12 cellular contexts compared by ENCODE assay signal in the genomic region with DNA sequence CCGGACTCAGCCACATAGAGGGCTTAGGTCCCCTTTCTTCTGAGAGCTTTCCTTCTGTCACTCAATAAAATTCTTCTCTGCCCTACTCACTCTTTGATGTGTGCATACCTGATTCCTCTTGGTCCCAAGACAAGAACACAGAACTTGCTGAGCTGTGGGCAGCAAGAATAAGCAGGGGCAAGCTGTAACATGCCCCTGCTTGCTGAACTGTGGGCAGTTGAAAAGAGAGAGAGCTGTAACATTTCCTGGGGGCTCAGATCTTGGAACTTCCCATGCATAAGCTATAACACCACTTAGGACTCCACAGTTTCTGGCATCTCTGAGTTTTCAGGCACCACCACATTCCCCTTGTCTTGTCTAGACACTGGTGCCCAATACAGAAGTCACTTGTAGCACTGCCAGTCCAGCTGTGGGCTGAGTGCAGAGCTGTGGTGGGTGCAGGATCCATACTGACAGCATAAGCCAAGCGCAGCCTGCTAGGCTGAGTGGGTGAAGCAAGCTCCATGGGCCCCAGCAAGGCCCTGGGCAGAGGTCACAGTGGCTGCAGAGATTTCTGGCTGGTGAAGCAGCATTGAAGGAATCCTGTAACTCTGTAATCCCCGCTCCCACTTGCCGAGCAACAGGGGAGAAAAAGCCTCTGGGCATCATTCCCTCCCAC.
"Had no signal": no experiment of that assay in that cellular context is flagged by ENCODE, and none has a peak within 500 bp of the region (broad histone marks: within the 10 kb centered on the region; RNA-seq: fewer than 3 reads in every experiment).

No MANE protein-coding gene starts in this region.

- H3K4me1 Mint-ChIP-seq: activated B cell treated with CpG ODN at 0.5 μM for 24 hours; activated CD4-positive, alpha-beta T cell treated with anti-CD3 and anti-CD28 coated beads, Interleukin-2, amount 10 ng/mL, durations not matched to agents 24 days and 14 days; activated naive CD8-positive, alpha-beta T cell treated with anti-CD3 and anti-CD28 coated beads, Interleukin-2, amount 50 U/mL, for 24 hours; stimulated activated effector memory CD8-positive, alpha-beta T cell treated with anti-CD3 and anti-CD28 coated beads, Interleukin-12 subunit alpha, Interleukin-12 subunit beta, amount 100 ng/mL, for 72 hours had no signal

- H3K4me3 Mint-ChIP-seq: activated B cell treated with CpG ODN at 0.5 μM for 24 hours; activated CD4-positive, alpha-beta T cell treated with anti-CD3 and anti-CD28 coated beads, Interleukin-2, amount 10 ng/mL, durations not matched to agents 24 days and 14 days; activated naive CD8-positive, alpha-beta T cell treated with anti-CD3 and anti-CD28 coated beads, Interleukin-2, amount 50 U/mL, for 24 hours; stimulated activated effector memory CD8-positive, alpha-beta T cell treated with anti-CD3 and anti-CD28 coated beads, Interleukin-12 subunit alpha, Interleukin-12 subunit beta, amount 100 ng/mL, for 72 hours had no signal

- H3K36me3 Mint-ChIP-seq: stimulated activated effector memory CD8-positive, alpha-beta T cell treated with anti-CD3 and anti-CD28 coated beads, Interleukin-12 subunit alpha, Interleukin-12 subunit beta, amount 100 ng/mL, for 72 hours had no signal

- H3K27me3 ChIP-seq: ascending aorta, cardiac muscle cell, ovary, uterus had no signal

- DNase-seq: activated B cell treated with CpG ODN at 0.5 μM for 24 hours; activated CD4-positive, alpha-beta T cell treated with anti-CD3 and anti-CD28 coated beads, Interleukin-2, amount 10 ng/mL, durations not matched to agents 24 days and 14 days; activated naive CD4-positive, alpha-beta T cell treated with Interleukin-2 at 50 U/mL for 16 hours; activated naive CD8-positive, alpha-beta T cell treated with anti-CD3 and anti-CD28 coated beads, Interleukin-2, amount 50 U/mL, for 24 hours; foreskin fibroblast; ovary; T-helper 2 cell; uterus had no signal

- H3K27ac ChIP-seq: ascending aorta, cardiac muscle cell, ovary, uterus had no signal

- H3K9me3 ChIP-seq: ascending aorta, ovary, uterus had no signal

- H3K4me3 ChIP-seq: ascending aorta, cardiac muscle cell, ovary, uterus had no signal

- FAIRE-seq: TTC549 had no signal

- H3K27ac Mint-ChIP-seq: activated B cell treated with CpG ODN at 0.5 μM for 24 hours; activated CD4-positive, alpha-beta T cell treated with anti-CD3 and anti-CD28 coated beads, Interleukin-2, amount 10 ng/mL, durations not matched to agents 24 days and 14 days; activated naive CD8-positive, alpha-beta T cell treated with anti-CD3 and anti-CD28 coated beads, Interleukin-2, amount 50 U/mL, for 24 hours; stimulated activated effector memory CD8-positive, alpha-beta T cell treated with anti-CD3 and anti-CD28 coated beads, Interleukin-12 subunit alpha, Interleukin-12 subunit beta, amount 100 ng/mL, for 72 hours had no signal

- H3K9me3 Mint-ChIP-seq: activated CD4-positive, alpha-beta T cell treated with anti-CD3 and anti-CD28 coated beads, Interleukin-2, amount 10 ng/mL, durations not matched to agents 24 days and 14 days had no signal

- H3K36me3 ChIP-seq: ascending aorta, cardiac muscle cell, ovary, uterus had no signal

- H3K27me3 Mint-ChIP-seq: activated B cell treated with CpG ODN at 0.5 μM for 24 hours; activated CD4-positive, alpha-beta T cell treated with anti-CD3 and anti-CD28 coated beads, Interleukin-2, amount 10 ng/mL, durations not matched to agents 24 days and 14 days; activated naive CD8-positive, alpha-beta T cell treated with anti-CD3 and anti-CD28 coated beads, Interleukin-2, amount 50 U/mL, for 24 hours had no signal

- H3K4me1 ChIP-seq: ascending aorta, uterus had no signal

- ATAC-seq: activated naive CD8-positive, alpha-beta T cell treated with anti-CD3 and anti-CD28 coated beads, Interleukin-2, amount 50 U/mL, for 24 hours; stimulated activated effector memory CD8-positive, alpha-beta T cell treated with anti-CD3 and anti-CD28 coated beads, Interleukin-12 subunit alpha, Interleukin-12 subunit beta, amount 100 ng/mL, for 72 hours had no signal
